Comparison of ENCODE assay signal across 15 cellular contexts in genomic region chr9:105264380-105264779, GRCh38. TPM values are rescaled to one million over a fixed set of nuclear protein-coding genes. Genes with fewer than 3 reads are reported as not detected.
DNase-seq lines count a peak whose midpoint lies in the region; ATAC-seq, FAIRE-seq and TF ChIP-seq lines count a peak whose summit lies in the region.
"Had no signal": no experiment of that assay in that cellular context is flagged by ENCODE, and none has a peak within 500 bp of the region (broad histone marks: within the 10 kb centered on the region; RNA-seq: fewer than 3 reads in every experiment).

No MANE protein-coding gene starts in this region.

- CTCF ChIA-PET in activated naive CD4-positive, alpha-beta T cell treated with anti-CD3 and anti-CD28 coated beads for 36 hours (lab: Charles Lee) = interaction anchor here (1.1 kb wide), 1 partner anchor 122 kb away, joined by 3 read pairs; no protein-coding TSS in a partner anchor

- H3K36me3 Mint-ChIP-seq in activated naive CD4-positive, alpha-beta T cell treated with anti-CD3 and anti-CD28 coated beads for 36 hours (ENCODE audit: low read depth) = no peaks in the 10 kb centered on the region

- H3K27ac ChIP-seq in MM.1S (ENCODE audit: low read length) (peak overlapping the region; percentile 74; the same call in 1 of the 2 replicates), smooth muscle cell (ENCODE audit: low read depth) (no peak overlapping the region)
- H3K27ac ChIP-seq: ascending aorta; BLaER1 treated with 17β-estradiol and CSF1 and Interleukin-3, amounts not matched to agents 10 nM and 100 nM; right atrium auricular region; SK-N-MC; testis had no signal

- no peaks in the 10 kb centered on the region for H3K27me3 Mint-ChIP-seq in activated naive CD4-positive, alpha-beta T cell treated with anti-CD3 and anti-CD28 coated beads for 36 hours (ENCODE audit: low read depth)
- no peaks in the 10 kb centered on the region for H3K27me3 Mint-ChIP-seq in stimulated activated naive CD8-positive, alpha-beta T cell treated with anti-CD3 and anti-CD28 coated beads, Interleukin-15, amount 100 ng/mL, for 72 hours

- peak; percentile 14 for DNase-seq in activated naive CD4-positive, alpha-beta T cell treated with anti-CD3 and anti-CD28 coated beads for 36 hours
- DNase-seq in activated naive CD4-positive, alpha-beta T cell (lab: John Stamatoyannopoulos, UW) = no peak
- DNase-seq in MM.1S (peak; percentile 74), bronchial epithelial cell (ENCODE audit: low read depth) (peak; percentile 83), smooth muscle cell (lab: John Stamatoyannopoulos, UW; ENCODE audit: unreplicated experiment) (no peak), HK-2 (ENCODE audit: unreplicated experiment) (no peak)
- no peak for DNase-seq in stimulated activated naive CD8-positive, alpha-beta T cell treated with anti-CD3 and anti-CD28 coated beads, Interleukin-15, amount 100 ng/mL, for 72 hours
- DNase-seq: KBM-7, NCI-H345, testis had no signal

- H3K27me3 ChIP-seq in MM.1S (replicated peaks; ENCODE audit: insufficient read depth, low read length) = no peaks in the 10 kb centered on the region
- H3K27me3 ChIP-seq in bronchial epithelial cell (ENCODE audit: control insufficient read depth, insufficient read depth, low read length) = no peaks in the 10 kb centered on the region
- H3K27me3 ChIP-seq in smooth muscle cell (ENCODE audit: low read depth) = no peaks in the 10 kb centered on the region
- H3K27me3 ChIP-seq: ascending aorta; BLaER1 treated with 17β-estradiol and CSF1 and Interleukin-3, amounts not matched to agents 10 nM and 100 nM; right atrium auricular region; testis had no signal

- H3K79me2 ChIP-seq in MM.1S (ENCODE audit: low read length) = peaks cover 94% of the 10 kb centered on the region
- peaks cover 43% of the 10 kb centered on the region for H3K79me2 ChIP-seq in smooth muscle cell (ENCODE audit: low read depth)

- H3K36me3 ChIP-seq in MM.1S (replicated peaks; ENCODE audit: insufficient read depth, low read length) (no peaks in the 10 kb centered on the region; the same call in 1 of the 2 replicates), bronchial epithelial cell (ENCODE audit: control insufficient read depth, insufficient read depth, low read length) (no peaks in the 10 kb centered on the region), smooth muscle cell (ENCODE audit: low read depth) (no peaks in the 10 kb centered on the region)
- H3K36me3 ChIP-seq: ascending aorta, right atrium auricular region had no signal

- H3K4me3 Mint-ChIP-seq in activated naive CD4-positive, alpha-beta T cell treated with anti-CD3 and anti-CD28 coated beads for 36 hours = no peak overlapping the region
- no peak overlapping the region for H3K4me3 Mint-ChIP-seq in stimulated activated naive CD8-positive, alpha-beta T cell treated with anti-CD3 and anti-CD28 coated beads, Interleukin-15, amount 100 ng/mL, for 72 hours

- H3K9me3 Mint-ChIP-seq in activated naive CD4-positive, alpha-beta T cell treated with anti-CD3 and anti-CD28 coated beads for 36 hours = peaks cover 1% of the 10 kb centered on the region
- H3K9me3 Mint-ChIP-seq in stimulated activated naive CD8-positive, alpha-beta T cell treated with anti-CD3 and anti-CD28 coated beads, Interleukin-15, amount 100 ng/mL, for 72 hours = no peaks in the 10 kb centered on the region

- TF ChIP-seq CTCF in MM.1S (IDR thresholded peaks at IDR 0.05; ENCODE audit: low read length) (no peak), bronchial epithelial cell (IDR thresholded peaks at IDR 0.05; ENCODE audit: insufficient read depth, low read length, severe bottlenecking) (no peak), smooth muscle cell (IDR thresholded peaks at IDR 0.05; ENCODE audit: borderline replicate concordance, insufficient read depth, poor library complexity, severe bottlenecking) (no peak)

- H3K9ac ChIP-seq in MM.1S (ENCODE audit: low read length) (peak overlapping the region; percentile 16; the same call in 1 of the 2 replicates), smooth muscle cell (ENCODE audit: low read depth) (no peak overlapping the region)
- H3K9ac ChIP-seq: BLaER1 treated with 17β-estradiol and CSF1 and Interleukin-3, amounts not matched to agents 10 nM and 100 nM had no signal

- H3F3A ChIP-seq in MM.1S (ENCODE audit: insufficient read depth, low read length) (peaks cover 28% of the 10 kb centered on the region), smooth muscle cell (ENCODE audit: low read depth) (no peaks in the 10 kb centered on the region)

- peak overlapping the region; percentile 30 for H3K27ac Mint-ChIP-seq in activated naive CD4-positive, alpha-beta T cell treated with anti-CD3 and anti-CD28 coated beads for 36 hours
- H3K27ac Mint-ChIP-seq in stimulated activated naive CD8-positive, alpha-beta T cell treated with anti-CD3 and anti-CD28 coated beads, Interleukin-15, amount 100 ng/mL, for 72 hours = peak overlapping the region in 1 of 2 donors; percentile 24

- H3K4me3 ChIP-seq in MM.1S (ENCODE audit: low read length) (no peak overlapping the region), bronchial epithelial cell (ENCODE audit: low read depth, low read length) (no peak overlapping the region), smooth muscle cell (no peak overlapping the region)
- H3K4me3 ChIP-seq: ascending aorta; BLaER1 treated with 17β-estradiol and CSF1 and Interleukin-3, amounts not matched to agents 10 nM and 100 nM; right atrium auricular region; SK-N-MC; testis had no signal

- no peaks in the 10 kb centered on the region for H3K9me2 ChIP-seq in MM.1S (replicated peaks; ENCODE audit: insufficient read depth, low read length)

- H3K9me3 ChIP-seq in MM.1S (replicated peaks; ENCODE audit: insufficient read depth, low read length) (no peaks in the 10 kb centered on the region), smooth muscle cell (replicated peaks; ENCODE audit: low read depth) (no peaks in the 10 kb centered on the region)
- H3K9me3 ChIP-seq: ascending aorta, right atrium auricular region, testis had no signal

- H3K4me2 ChIP-seq in MM.1S (ENCODE audit: low read depth, low read length) (peak overlapping the region; percentile 61), smooth muscle cell (no peak overlapping the region)

- H4K20me1 ChIP-seq in MM.1S (ENCODE audit: insufficient read depth, low read length) = no peaks in the 10 kb centered on the region
- H4K20me1 ChIP-seq in smooth muscle cell (ENCODE audit: low read depth) = no peaks in the 10 kb centered on the region

- H3K4me1 Mint-ChIP-seq in activated naive CD4-positive, alpha-beta T cell treated with anti-CD3 and anti-CD28 coated beads for 36 hours (ENCODE audit: low read depth) = peaks cover 24% of the 10 kb centered on the region
- peaks cover 27% of the 10 kb centered on the region for H3K4me1 Mint-ChIP-seq in stimulated activated naive CD8-positive, alpha-beta T cell treated with anti-CD3 and anti-CD28 coated beads, Interleukin-15, amount 100 ng/mL, for 72 hours

- H2AFZ ChIP-seq in MM.1S (ENCODE audit: low read length) (no peak overlapping the region), smooth muscle cell (ENCODE audit: low read depth) (no peak overlapping the region)

- intact Hi-C loops in activated naive CD4-positive, alpha-beta T cell treated with anti-CD3 and anti-CD28 coated beads for 36 hours (cut with micrococcal nuclease) = loop anchor here (2.0 kb wide), 1 partner anchor 20 kb away; the partner anchor contains the start of gene SLC44A1

- FAIRE-seq in bronchial epithelial cell (lab: Jason Lieb, UNC) = no peak

- peaks cover 39% of the 10 kb centered on the region for H3K4me1 ChIP-seq in MM.1S (ENCODE audit: low read length)
- no peaks in the 10 kb centered on the region for H3K4me1 ChIP-seq in smooth muscle cell (ENCODE audit: low read depth)
- H3K4me1 ChIP-seq: testis had no signal

- ATAC-seq in stimulated activated naive CD8-positive, alpha-beta T cell treated with anti-CD3 and anti-CD28 coated beads, Interleukin-15, amount 100 ng/mL, for 72 hours = peak; percentile 83
- ATAC-seq in GM19452 (IDR thresholded peaks at IDR 0.05; ENCODE audit: unreplicated experiment) = no peak

- WGBS in smooth muscle cell (ENCODE audit: low lambda C conversion rate) = 61% methylated on average over 4 of the region's 4 CpGs

RNA-seq across cellular contexts. Expression of gene SLC44A1, which starts 19.9 kb away (rescaled TPM):
- 10 to 100 TPM; 17.6 to 18.6 TPM for total RNA-seq in activated naive CD4-positive, alpha-beta T cell treated with anti-CD3 and anti-CD28 coated beads for 36 hours
- total RNA-seq in bronchial epithelial cell (39.4 and 51.3 TPM in 2 replicates), smooth muscle cell (22.2 and 27.8 TPM in 2 replicates)
- 10.0 and 14.0 TPM in 2 replicates for polyA plus RNA-seq in smooth muscle cell

Comparison
In these comparisons a context has a peak if more than half of its experiments do, and no peak if none do; other contexts are left out.
1. DNase-seq: peak in activated naive CD4-positive, alpha-beta T cell treated with anti-CD3 and anti-CD28 coated beads for 36 hours (single experiment), MM.1S (single experiment) and bronchial epithelial cell (single experiment); none in activated naive CD4-positive, alpha-beta T cell (0 of 4), stimulated activated naive CD8-positive, alpha-beta T cell treated with anti-CD3 and anti-CD28 coated beads, Interleukin-15, amount 100 ng/mL, for 72 hours (0 of 2), smooth muscle cell (single experiment) and HK-2 (single experiment).